Comparison of ENCODE assay signal across 18 cellular contexts in genomic region chr3:12235691-12236090, GRCh38. TPM values are rescaled to one million over a fixed set of nuclear protein-coding genes. Genes with fewer than 3 reads are reported as not detected.
DNase-seq lines count a peak whose midpoint lies in the region; ATAC-seq, FAIRE-seq and TF ChIP-seq lines count a peak whose summit lies in the region.
"Had no signal": no experiment of that assay in that cellular context is flagged by ENCODE, and none has a peak within 500 bp of the region (broad histone marks: within the 10 kb centered on the region; RNA-seq: fewer than 3 reads in every experiment).

No MANE protein-coding gene starts in this region.

- ATAC-seq in left lobe of liver (no peak), GM18520 (IDR thresholded peaks at IDR 0.05; ENCODE audit: unreplicated experiment) (no peak)

- peaks cover 8% of the 10 kb centered on the region for H3K4me1 Mint-ChIP-seq in activated naive CD8-positive, alpha-beta T cell treated with anti-CD3 and anti-CD28 coated beads for 36 hours

- H3K27me3 Mint-ChIP-seq in activated naive CD8-positive, alpha-beta T cell treated with anti-CD3 and anti-CD28 coated beads for 36 hours, result peaks cover 26% of the 10 kb centered on the region

- no peaks in the 10 kb centered on the region for H3K36me3 ChIP-seq in bronchial epithelial cell (ENCODE audit: control insufficient read depth, insufficient read depth, low read length)
- no peaks in the 10 kb centered on the region for H3K36me3 ChIP-seq in mucosa of stomach (ENCODE audit: control insufficient read depth, insufficient read depth, low read length)
- H3K36me3 ChIP-seq in left ventricle myocardium inferior, result no peaks in the 10 kb centered on the region
- H3K36me3 ChIP-seq: tibial nerve had no signal

- intact Hi-C loops in left ventricle myocardium inferior (cut with micrococcal nuclease), result no loop called here

- no peak overlapping the region for H3K4me3 Mint-ChIP-seq in activated naive CD8-positive, alpha-beta T cell treated with anti-CD3 and anti-CD28 coated beads for 36 hours

- H3K9ac ChIP-seq in mucosa of stomach (ENCODE audit: low read length), result peak overlapping the region; percentile 29

- H3K36me3 Mint-ChIP-seq in activated naive CD8-positive, alpha-beta T cell treated with anti-CD3 and anti-CD28 coated beads for 36 hours, result peaks cover 3% of the 10 kb centered on the region

- TF ChIP-seq CTCF in bronchial epithelial cell (IDR thresholded peaks at IDR 0.05; ENCODE audit: insufficient read depth, low read length, severe bottlenecking) (no peak), left ventricle myocardium inferior (IDR thresholded peaks at IDR 0.05; ENCODE audit: borderline replicate concordance) (no peak)

- peaks cover 8% of the 10 kb centered on the region for H3K9me3 Mint-ChIP-seq in activated naive CD8-positive, alpha-beta T cell treated with anti-CD3 and anti-CD28 coated beads for 36 hours

- H3K27ac Mint-ChIP-seq in activated naive CD8-positive, alpha-beta T cell treated with anti-CD3 and anti-CD28 coated beads for 36 hours, result no peak overlapping the region

- H3K4me3 ChIP-seq in bronchial epithelial cell (ENCODE audit: low read depth, low read length) (no peak overlapping the region), mucosa of stomach (ENCODE audit: low read length) (peak overlapping the region; percentile 12), left ventricle myocardium inferior (no peak overlapping the region)

- no peak overlapping the region for H3K27ac ChIP-seq in left ventricle myocardium inferior (replicated peaks)

- no peaks in the 10 kb centered on the region for H3K9me3 ChIP-seq in mucosa of stomach (ENCODE audit: control insufficient read depth, low read length)
- H3K9me3 ChIP-seq in left ventricle myocardium inferior (replicated peaks), result no peaks in the 10 kb centered on the region
- H3K9me3 ChIP-seq: tibial nerve had no signal

- FAIRE-seq in bronchial epithelial cell (lab: Jason Lieb, UNC), result no peak
- FAIRE-seq: TTC549 had no signal

- DNase-seq in AG08396 (ENCODE audit: low spot score) (peak; percentile 39), LoVo (ENCODE audit: low spot score) (peak; percentile 48), bronchial epithelial cell (ENCODE audit: low read depth) (peak; percentile 74), left lobe of liver (ENCODE audit: low spot score) (no peak), left ventricle myocardium inferior (no peak)
- DNase-seq in activated naive CD8-positive, alpha-beta T cell treated with anti-CD3 and anti-CD28 coated beads for 36 hours, result no peak
- DNase-seq: activated CD8-positive, alpha-beta memory T cell treated with anti-CD3 and anti-CD28 coated beads for 24 hours; activated gamma-delta T cell treated with Interleukin-2 at 50 U/mL for 16 hours; DMS153; NCI-H1694; NCI-H69; occipital lobe; SHP77; stimulated activated CD4-positive, alpha-beta T cell treated with anti-CD3 and anti-CD28 coated beads, Interleukin-12 subunit alpha, Interleukin-12 subunit beta, amount 100 ng/mL, for 4 hours had no signal

- H3K4me1 ChIP-seq in mucosa of stomach (ENCODE audit: control insufficient read depth, insufficient read depth, low read length) (peaks cover 28% of the 10 kb centered on the region), left ventricle myocardium inferior (peaks cover 7% of the 10 kb centered on the region)

- H3K27me3 ChIP-seq in bronchial epithelial cell (ENCODE audit: control insufficient read depth, insufficient read depth, low read length) (no peaks in the 10 kb centered on the region), mucosa of stomach (ENCODE audit: control insufficient read depth, insufficient read depth, low read length) (no peaks in the 10 kb centered on the region), left ventricle myocardium inferior (ENCODE audit: low read depth) (peaks cover 21% of the 10 kb centered on the region)
- H3K27me3 ChIP-seq: tibial nerve had no signal

RNA-seq across cellular contexts. Expression of gene PPARG, which starts 53.2 kb away (rescaled TPM):
- total RNA-seq in bronchial epithelial cell (12.7 and 14.5 TPM in 2 replicates), left lobe of liver (7.4 TPM), left ventricle myocardium inferior (15.6 TPM)
- total RNA-seq in activated naive CD8-positive, alpha-beta T cell treated with anti-CD3 and anti-CD28 coated beads for 36 hours, result under 1 TPM; 0.20 to 0.47 TPM

Comparison
In these comparisons a context has a peak if more than half of its experiments do, and no peak if none do; other contexts are left out.
1. DNase-seq: peak in AG08396 (single experiment), LoVo (single experiment) and bronchial epithelial cell (single experiment); none in left lobe of liver (single experiment), left ventricle myocardium inferior (single experiment) and activated naive CD8-positive, alpha-beta T cell treated with anti-CD3 and anti-CD28 coated beads for 36 hours (single experiment).